In the genomic region with DNA sequence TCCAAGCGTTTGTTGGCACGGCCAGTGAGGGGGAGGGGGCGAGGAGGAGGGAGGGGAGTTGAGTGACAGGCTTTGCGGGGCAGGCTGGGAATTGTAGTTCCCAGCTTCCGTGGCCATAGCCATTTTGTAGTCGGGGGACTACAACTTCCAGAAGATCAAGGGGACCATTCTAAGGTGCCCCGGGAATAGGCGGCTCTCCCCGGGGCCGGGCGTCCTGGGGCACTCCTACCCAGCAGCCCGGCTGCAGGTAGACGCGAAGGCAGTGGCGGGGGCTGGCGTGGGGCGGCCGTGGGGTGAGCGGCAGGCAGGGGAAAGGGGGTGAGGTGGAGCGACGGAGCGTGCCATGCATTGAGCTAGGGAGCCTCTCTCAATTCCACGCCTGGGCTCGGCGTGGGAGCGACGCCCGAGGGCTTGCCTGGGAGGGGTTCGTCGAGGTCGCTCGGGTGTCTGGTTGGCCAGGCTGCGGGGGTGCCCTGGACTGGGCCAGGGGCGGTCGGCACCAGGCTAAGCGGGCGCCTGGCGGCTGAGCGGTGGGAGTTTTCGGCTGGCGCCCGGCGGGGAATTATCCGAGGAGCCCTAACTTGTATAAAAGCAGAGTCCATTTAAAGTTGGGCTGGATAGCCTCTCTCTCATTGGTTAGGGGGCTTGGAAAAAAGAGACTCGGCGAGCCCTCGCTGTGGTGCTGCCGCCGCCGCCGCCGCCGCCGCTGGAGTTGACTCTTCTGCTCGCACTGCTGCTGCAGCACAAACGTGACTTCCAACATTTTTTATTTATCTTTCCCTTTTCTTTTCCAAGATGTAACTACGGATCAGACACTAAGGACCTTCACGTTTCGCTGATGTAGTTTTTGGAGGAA, we compare ENCODE assay signal across 1 cellular context.
TF ChIP-seq lines count a peak whose summit lies in the region.

A gene (plus strand): TSS at position 709 of the 856 bp plus-strand sequence. CDS start 471 bp downstream, outside the sequence.

TF ChIP-seq in HepG2, 621 proteins besides CTCF, POLR2A, EP300 and RAD21 (continued from another document and continues in another):
- TF ChIP-seq, protein P1, sequence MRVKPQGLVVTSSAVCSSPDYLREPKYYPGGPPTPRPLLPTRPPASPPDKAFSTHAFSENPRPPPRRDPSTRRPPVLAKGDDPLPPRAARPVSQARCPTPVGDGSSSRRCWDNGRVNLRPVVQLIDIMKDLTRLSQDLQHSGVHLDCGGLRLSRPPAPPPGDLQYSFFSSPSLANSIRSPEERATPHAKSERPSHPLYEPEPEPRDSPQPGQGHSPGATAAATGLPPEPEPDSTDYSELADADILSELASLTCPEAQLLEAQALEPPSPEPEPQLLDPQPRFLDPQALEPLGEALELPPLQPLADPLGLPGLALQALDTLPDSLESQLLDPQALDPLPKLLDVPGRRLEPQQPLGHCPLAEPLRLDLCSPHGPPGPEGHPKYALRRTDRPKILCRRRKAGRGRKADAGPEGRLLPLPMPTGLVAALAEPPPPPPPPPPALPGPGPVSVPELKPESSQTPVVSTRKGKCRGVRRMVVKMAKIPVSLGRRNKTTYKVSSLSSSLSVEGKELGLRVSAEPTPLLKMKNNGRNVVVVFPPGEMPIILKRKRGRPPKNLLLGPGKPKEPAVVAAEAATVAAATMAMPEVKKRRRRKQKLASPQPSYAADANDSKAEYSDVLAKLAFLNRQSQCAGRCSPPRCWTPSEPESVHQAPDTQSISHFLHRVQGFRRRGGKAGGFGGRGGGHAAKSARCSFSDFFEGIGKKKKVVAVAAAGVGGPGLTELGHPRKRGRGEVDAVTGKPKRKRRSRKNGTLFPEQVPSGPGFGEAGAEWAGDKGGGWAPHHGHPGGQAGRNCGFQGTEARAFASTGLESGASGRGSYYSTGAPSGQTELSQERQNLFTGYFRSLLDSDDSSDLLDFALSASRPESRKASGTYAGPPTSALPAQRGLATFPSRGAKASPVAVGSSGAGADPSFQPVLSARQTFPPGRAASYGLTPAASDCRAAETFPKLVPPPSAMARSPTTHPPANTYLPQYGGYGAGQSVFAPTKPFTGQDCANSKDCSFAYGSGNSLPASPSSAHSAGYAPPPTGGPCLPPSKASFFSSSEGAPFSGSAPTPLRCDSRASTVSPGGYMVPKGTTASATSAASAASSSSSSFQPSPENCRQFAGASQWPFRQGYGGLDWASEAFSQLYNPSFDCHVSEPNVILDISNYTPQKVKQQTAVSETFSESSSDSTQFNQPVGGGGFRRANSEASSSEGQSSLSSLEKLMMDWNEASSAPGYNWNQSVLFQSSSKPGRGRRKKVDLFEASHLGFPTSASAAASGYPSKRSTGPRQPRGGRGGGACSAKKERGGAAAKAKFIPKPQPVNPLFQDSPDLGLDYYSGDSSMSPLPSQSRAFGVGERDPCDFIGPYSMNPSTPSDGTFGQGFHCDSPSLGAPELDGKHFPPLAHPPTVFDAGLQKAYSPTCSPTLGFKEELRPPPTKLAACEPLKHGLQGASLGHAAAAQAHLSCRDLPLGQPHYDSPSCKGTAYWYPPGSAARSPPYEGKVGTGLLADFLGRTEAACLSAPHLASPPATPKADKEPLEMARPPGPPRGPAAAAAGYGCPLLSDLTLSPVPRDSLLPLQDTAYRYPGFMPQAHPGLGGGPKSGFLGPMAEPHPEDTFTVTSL (CRISPR knock-in tag; IDR thresholded peaks at IDR 0.05; ENCODE audit: borderline replicate concordance) = peak; percentile 55; the same call in 1 of the 2 replicates
- peak; percentile 38 for TF ChIP-seq XRCC5 (optimal IDR thresholded peaks at IDR 0.05; ENCODE audit: low read length)
- TF ChIP-seq ETV6 (CRISPR knock-in tag; conservative IDR thresholded peaks at IDR 0.05) = 0 out of 2 replicates have a peak, but pooled peaks have one; percentile 59
- TF ChIP-seq, protein P2, sequence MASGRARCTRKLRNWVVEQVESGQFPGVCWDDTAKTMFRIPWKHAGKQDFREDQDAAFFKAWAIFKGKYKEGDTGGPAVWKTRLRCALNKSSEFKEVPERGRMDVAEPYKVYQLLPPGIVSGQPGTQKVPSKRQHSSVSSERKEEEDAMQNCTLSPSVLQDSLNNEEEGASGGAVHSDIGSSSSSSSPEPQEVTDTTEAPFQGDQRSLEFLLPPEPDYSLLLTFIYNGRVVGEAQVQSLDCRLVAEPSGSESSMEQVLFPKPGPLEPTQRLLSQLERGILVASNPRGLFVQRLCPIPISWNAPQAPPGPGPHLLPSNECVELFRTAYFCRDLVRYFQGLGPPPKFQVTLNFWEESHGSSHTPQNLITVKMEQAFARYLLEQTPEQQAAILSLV (CRISPR knock-in tag; IDR thresholded peaks at IDR 0.05; ENCODE audit: borderline replicate concordance) = peak; percentile 85; the same call in 1 of the 2 replicates
- TF ChIP-seq MLLT10 (CRISPR knock-in tag; IDR thresholded peaks at IDR 0.05) = no peak
- no peak for TF ChIP-seq ZNF713 (CRISPR knock-in tag; IDR thresholded peaks at IDR 0.05)
- TF ChIP-seq, protein P3, sequence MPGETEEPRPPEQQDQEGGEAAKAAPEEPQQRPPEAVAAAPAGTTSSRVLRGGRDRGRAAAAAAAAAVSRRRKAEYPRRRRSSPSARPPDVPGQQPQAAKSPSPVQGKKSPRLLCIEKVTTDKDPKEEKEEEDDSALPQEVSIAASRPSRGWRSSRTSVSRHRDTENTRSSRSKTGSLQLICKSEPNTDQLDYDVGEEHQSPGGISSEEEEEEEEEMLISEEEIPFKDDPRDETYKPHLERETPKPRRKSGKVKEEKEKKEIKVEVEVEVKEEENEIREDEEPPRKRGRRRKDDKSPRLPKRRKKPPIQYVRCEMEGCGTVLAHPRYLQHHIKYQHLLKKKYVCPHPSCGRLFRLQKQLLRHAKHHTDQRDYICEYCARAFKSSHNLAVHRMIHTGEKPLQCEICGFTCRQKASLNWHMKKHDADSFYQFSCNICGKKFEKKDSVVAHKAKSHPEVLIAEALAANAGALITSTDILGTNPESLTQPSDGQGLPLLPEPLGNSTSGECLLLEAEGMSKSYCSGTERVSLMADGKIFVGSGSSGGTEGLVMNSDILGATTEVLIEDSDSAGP (CRISPR knock-in tag; IDR thresholded peaks at IDR 0.05; ENCODE audit: borderline replicate concordance) = peak; percentile 72
- no peak for TF ChIP-seq ZNF761 (CRISPR knock-in tag; conservative IDR thresholded peaks at IDR 0.05)
- TF ChIP-seq CHD2 (IDR thresholded peaks at IDR 0.05; ENCODE audit: low read depth, low read length) = no peak
- TF ChIP-seq NFYB (CRISPR knock-in tag; IDR thresholded peaks at IDR 0.05) = no peak; the same call in none of the 2 replicates
- no peak; the same call in 1 of the 2 replicates for TF ChIP-seq ARID2 (CRISPR knock-in tag; IDR thresholded peaks at IDR 0.05; ENCODE audit: borderline replicate concordance)
- no peak; the same call in 1 of the 2 replicates for TF ChIP-seq STAG1 (CRISPR knock-in tag; IDR thresholded peaks at IDR 0.05)
- TF ChIP-seq, protein P4, sequence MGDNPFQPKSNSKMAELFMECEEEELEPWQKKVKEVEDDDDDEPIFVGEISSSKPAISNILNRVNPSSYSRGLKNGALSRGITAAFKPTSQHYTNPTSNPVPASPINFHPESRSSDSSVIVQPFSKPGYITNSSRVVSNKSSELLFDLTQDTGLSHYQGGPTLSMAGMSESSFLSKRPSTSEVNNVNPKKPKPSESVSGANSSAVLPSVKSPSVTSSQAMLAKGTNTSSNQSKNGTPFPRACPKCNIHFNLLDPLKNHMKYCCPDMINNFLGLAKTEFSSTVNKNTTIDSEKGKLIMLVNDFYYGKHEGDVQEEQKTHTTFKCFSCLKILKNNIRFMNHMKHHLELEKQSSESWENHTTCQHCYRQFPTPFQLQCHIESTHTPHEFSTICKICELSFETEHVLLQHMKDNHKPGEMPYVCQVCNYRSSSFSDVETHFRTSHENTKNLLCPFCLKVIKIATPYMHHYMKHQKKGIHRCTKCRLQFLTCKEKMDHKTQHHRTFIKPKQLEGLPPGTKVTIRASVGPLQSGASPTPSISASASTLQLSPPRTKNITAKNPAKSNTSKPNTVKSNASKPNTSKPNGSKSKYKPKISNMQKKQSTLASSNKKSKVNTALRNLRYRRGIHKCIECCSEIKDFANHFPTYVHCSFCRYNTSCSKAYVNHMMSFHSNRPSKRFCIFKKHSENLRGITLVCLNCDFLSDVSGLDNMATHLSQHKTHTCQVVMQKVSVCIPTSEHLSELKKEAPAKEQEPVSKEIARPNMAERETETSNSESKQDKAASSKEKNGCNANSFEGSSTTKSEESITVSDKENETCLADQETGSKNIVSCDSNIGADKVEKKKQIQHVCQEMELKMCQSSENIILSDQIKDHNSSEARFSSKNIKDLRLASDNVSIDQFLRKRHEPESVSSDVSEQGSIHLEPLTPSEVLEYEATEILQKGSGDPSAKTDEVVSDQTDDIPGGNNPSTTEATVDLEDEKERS (CRISPR knock-in tag; IDR thresholded peaks at IDR 0.05) = peak; percentile 29; the same call in 1 of the 2 replicates
- peak; percentile 49; the same call in 1 of the 2 replicates for TF ChIP-seq YEATS4 (CRISPR knock-in tag; IDR thresholded peaks at IDR 0.05; ENCODE audit: borderline replicate concordance)
- 0 out of 2 replicates have a peak, but pooled peaks have one; percentile 49 for TF ChIP-seq SOX13 (IDR thresholded peaks at IDR 0.05)
- peak in 1 of 2 experiments; percentile 4; a peak in 2 of 4 replicates for TF ChIP-seq SOX13 (CRISPR knock-in tag; conservative IDR thresholded peaks at IDR 0.05 in 1 of 2, IDR thresholded peaks at IDR 0.05 in 1 of 2)
- no peak for TF ChIP-seq NR2F6 (IDR thresholded peaks at IDR 0.05)
- 0 out of 2 replicates have a peak, but pooled peaks have one; percentile 7 for TF ChIP-seq NR2F6 (CRISPR knock-in tag; IDR thresholded peaks at IDR 0.05)
- no peak for TF ChIP-seq SP1 (IDR thresholded peaks at IDR 0.05)
- no peak; the same call in 1 of the 2 replicates for TF ChIP-seq SP1 (CRISPR knock-in tag; IDR thresholded peaks at IDR 0.05)
- TF ChIP-seq, protein P5, sequence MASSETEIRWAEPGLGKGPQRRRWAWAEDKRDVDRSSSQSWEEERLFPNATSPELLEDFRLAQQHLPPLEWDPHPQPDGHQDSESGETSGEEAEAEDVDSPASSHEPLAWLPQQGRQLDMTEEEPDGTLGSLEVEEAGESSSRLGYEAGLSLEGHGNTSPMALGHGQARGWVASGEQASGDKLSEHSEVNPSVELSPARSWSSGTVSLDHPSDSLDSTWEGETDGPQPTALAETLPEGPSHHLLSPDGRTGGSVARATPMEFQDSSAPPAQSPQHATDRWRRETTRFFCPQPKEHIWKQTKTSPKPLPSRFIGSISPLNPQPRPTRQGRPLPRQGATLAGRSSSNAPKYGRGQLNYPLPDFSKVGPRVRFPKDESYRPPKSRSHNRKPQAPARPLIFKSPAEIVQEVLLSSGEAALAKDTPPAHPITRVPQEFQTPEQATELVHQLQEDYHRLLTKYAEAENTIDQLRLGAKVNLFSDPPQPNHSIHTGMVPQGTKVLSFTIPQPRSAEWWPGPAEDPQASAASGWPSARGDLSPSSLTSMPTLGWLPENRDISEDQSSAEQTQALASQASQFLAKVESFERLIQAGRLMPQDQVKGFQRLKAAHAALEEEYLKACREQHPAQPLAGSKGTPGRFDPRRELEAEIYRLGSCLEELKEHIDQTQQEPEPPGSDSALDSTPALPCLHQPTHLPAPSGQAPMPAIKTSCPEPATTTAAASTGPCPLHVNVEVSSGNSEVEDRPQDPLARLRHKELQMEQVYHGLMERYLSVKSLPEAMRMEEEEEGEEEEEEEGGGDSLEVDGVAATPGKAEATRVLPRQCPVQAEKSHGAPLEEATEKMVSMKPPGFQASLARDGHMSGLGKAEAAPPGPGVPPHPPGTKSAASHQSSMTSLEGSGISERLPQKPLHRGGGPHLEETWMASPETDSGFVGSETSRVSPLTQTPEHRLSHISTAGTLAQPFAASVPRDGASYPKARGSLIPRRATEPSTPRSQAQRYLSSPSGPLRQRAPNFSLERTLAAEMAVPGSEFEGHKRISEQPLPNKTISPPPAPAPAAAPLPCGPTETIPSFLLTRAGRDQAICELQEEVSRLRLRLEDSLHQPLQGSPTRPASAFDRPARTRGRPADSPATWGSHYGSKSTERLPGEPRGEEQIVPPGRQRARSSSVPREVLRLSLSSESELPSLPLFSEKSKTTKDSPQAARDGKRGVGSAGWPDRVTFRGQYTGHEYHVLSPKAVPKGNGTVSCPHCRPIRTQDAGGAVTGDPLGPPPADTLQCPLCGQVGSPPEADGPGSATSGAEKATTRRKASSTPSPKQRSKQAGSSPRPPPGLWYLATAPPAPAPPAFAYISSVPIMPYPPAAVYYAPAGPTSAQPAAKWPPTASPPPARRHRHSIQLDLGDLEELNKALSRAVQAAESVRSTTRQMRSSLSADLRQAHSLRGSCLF (CRISPR knock-in tag; IDR thresholded peaks at IDR 0.05; ENCODE audit: borderline replicate concordance) = no peak
- no peak for TF ChIP-seq ZNF282 (IDR thresholded peaks at IDR 0.05; ENCODE audit: partially characterized antibody)
- TF ChIP-seq ZFP36L2 (CRISPR knock-in tag; IDR thresholded peaks at IDR 0.05) = no peak
- TF ChIP-seq SMYD3 (CRISPR knock-in tag; IDR thresholded peaks at IDR 0.05) = no peak
- TF ChIP-seq POLR2AphosphoS2 (IDR thresholded peaks at IDR 0.05; ENCODE audit: low read depth, low read length) = no peak
- TF ChIP-seq NFE2L1 (CRISPR knock-in tag; IDR thresholded peaks at IDR 0.05; ENCODE audit: borderline replicate concordance) = no peak
- TF ChIP-seq AGO2 (optimal IDR thresholded peaks at IDR 0.05; ENCODE audit: low read depth, low read length) = no peak
- TF ChIP-seq ZNF572 (CRISPR knock-in tag; IDR thresholded peaks at IDR 0.05) = no peak
- TF ChIP-seq SUZ12 (IDR thresholded peaks at IDR 0.05; ENCODE audit: low read depth, low read length) = peak; percentile 88
- TF ChIP-seq ZNF484 (CRISPR knock-in tag; IDR thresholded peaks at IDR 0.05; ENCODE audit: borderline replicate concordance, low read depth) = 0 out of 2 replicates have a peak, but pooled peaks have one; percentile 6
- peak; percentile 41 for TF ChIP-seq ISL2 (CRISPR knock-in tag; IDR thresholded peaks at IDR 0.05)
- no peak for TF ChIP-seq TMF1 (CRISPR knock-in tag; IDR thresholded peaks at IDR 0.05; ENCODE audit: low read depth)
- TF ChIP-seq KLF9 (CRISPR knock-in tag; IDR thresholded peaks at IDR 0.05; ENCODE audit: low read depth) = no peak
- TF ChIP-seq, protein P6, sequence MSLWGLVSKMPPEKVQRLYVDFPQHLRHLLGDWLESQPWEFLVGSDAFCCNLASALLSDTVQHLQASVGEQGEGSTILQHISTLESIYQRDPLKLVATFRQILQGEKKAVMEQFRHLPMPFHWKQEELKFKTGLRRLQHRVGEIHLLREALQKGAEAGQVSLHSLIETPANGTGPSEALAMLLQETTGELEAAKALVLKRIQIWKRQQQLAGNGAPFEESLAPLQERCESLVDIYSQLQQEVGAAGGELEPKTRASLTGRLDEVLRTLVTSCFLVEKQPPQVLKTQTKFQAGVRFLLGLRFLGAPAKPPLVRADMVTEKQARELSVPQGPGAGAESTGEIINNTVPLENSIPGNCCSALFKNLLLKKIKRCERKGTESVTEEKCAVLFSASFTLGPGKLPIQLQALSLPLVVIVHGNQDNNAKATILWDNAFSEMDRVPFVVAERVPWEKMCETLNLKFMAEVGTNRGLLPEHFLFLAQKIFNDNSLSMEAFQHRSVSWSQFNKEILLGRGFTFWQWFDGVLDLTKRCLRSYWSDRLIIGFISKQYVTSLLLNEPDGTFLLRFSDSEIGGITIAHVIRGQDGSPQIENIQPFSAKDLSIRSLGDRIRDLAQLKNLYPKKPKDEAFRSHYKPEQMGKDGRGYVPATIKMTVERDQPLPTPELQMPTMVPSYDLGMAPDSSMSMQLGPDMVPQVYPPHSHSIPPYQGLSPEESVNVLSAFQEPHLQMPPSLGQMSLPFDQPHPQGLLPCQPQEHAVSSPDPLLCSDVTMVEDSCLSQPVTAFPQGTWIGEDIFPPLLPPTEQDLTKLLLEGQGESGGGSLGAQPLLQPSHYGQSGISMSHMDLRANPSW (CRISPR knock-in tag; IDR thresholded peaks at IDR 0.05; ENCODE audit: borderline replicate concordance) = no peak
- no peak for TF ChIP-seq FLYWCH1 (CRISPR knock-in tag; IDR thresholded peaks at IDR 0.05)
- no peak for TF ChIP-seq ZSCAN22 (CRISPR knock-in tag; IDR thresholded peaks at IDR 0.05)
- TF ChIP-seq NFE2 (CRISPR knock-in tag; IDR thresholded peaks at IDR 0.05) = no peak
- TF ChIP-seq NCOA5 (CRISPR knock-in tag; IDR thresholded peaks at IDR 0.05) = no peak
- TF ChIP-seq HDAC6 (IDR thresholded peaks at IDR 0.05; ENCODE audit: low read depth, low read length) = no peak
- no peak for TF ChIP-seq HOXA7 (CRISPR knock-in tag; IDR thresholded peaks at IDR 0.05)
- TF ChIP-seq GTF2F1 (IDR thresholded peaks at IDR 0.05; ENCODE audit: low read length) = no peak
